In genomic region chr1:161427733-161428516, GRCh38 we compare ENCODE assay signal across 8 cellular contexts.
DNase-seq lines count a peak whose midpoint lies in the region; ATAC-seq and TF ChIP-seq lines count a peak whose summit lies in the region.

No MANE protein-coding gene starts in this region.

- H3K79me2 ChIP-seq in trophoblast cell (ENCODE audit: control insufficient read depth, insufficient read depth, low read length, poor library complexity): no peaks in the 10 kb centered on the region

- no CpG with 5 or more reads among the region's 18 CpGs for WGBS in trophoblast cell (ENCODE audit: extremely low coverage, insufficient coverage, insufficient read length)

- peak overlapping the region; percentile 49 for H3K27ac Mint-ChIP-seq in chondrocyte (ENCODE audit: unreplicated experiment)

- no peak overlapping the region for H2BK5ac ChIP-seq in trophoblast cell (ENCODE audit: low read depth, low read length, poor library complexity)

- no peaks in the 10 kb centered on the region for H3K79me1 ChIP-seq in trophoblast cell (ENCODE audit: low read length)

- H3K27me3 ChIP-seq in trophoblast cell (ENCODE audit: insufficient read depth, low read length): no peaks in the 10 kb centered on the region

- H2BK12ac ChIP-seq in trophoblast cell (ENCODE audit: low read length): no peak overlapping the region

- peak overlapping the region; percentile 63 for H3K4me3 Mint-ChIP-seq in chondrocyte (ENCODE audit: unreplicated experiment)

- H3K4me3 ChIP-seq in trophoblast cell (ENCODE audit: low read depth, low read length): no peak overlapping the region

- H3K9me3 Mint-ChIP-seq in chondrocyte (ENCODE audit: low read depth): no peaks in the 10 kb centered on the region

- H2AFZ ChIP-seq in trophoblast cell (ENCODE audit: insufficient read depth, low read length, poor library complexity): no peak overlapping the region

- H3K4me1 ChIP-seq in ES-I3 (ENCODE audit: insufficient read depth, low read length): no peaks in the 10 kb centered on the region
- H3K4me1 ChIP-seq in trophoblast cell (ENCODE audit: control insufficient read depth in 1 of 2, insufficient read depth in 2 of 2, low read length in 2 of 2): peaks cover 0 to 1% of the 10 kb centered on the region in 2 experiments

- peaks cover 14% of the 10 kb centered on the region for H3K4me1 Mint-ChIP-seq in chondrocyte (ENCODE audit: low read depth)

- H3K23ac ChIP-seq in trophoblast cell (ENCODE audit: low read length): no peak overlapping the region

- H3K36me3 Mint-ChIP-seq in chondrocyte (ENCODE audit: low read depth): no peaks in the 10 kb centered on the region

- peak overlapping the region; percentile 67 for H3K9ac ChIP-seq in ES-I3 (ENCODE audit: low read depth, low read length)
- H3K9ac ChIP-seq in trophoblast cell (ENCODE audit: low read length): no peak overlapping the region

- ATAC-seq in HG02642 (IDR thresholded peaks at IDR 0.05; ENCODE audit: poor library complexity, unreplicated experiment): no peak
- ATAC-seq in HG02884 (IDR thresholded peaks at IDR 0.05; ENCODE audit: unreplicated experiment): no peak
- ATAC-seq in left ventricle myocardium superior: no peak

- TF ChIP-seq CTCF in chondrocyte (IDR thresholded peaks at IDR 0.05): no peak

- H2AK5ac ChIP-seq in trophoblast cell (ENCODE audit: low read length): no peak overlapping the region

- DNase-seq in M059J (ENCODE audit: low read depth): peak; percentile 64
- DNase-seq in chondrocyte (ENCODE audit: low spot score): no peak
- DNase-seq in trophoblast cell: peak; percentile 41 to 78
- DNase-seq in cerebellar nuclear complex (lab: John Stamatoyannopoulos, UW): no peak
- DNase-seq in left ventricle myocardium superior: no peak

- H3K14ac ChIP-seq in trophoblast cell (ENCODE audit: low read length): no peak overlapping the region

- no peak overlapping the region for H3K4ac ChIP-seq in trophoblast cell (ENCODE audit: low read depth, low read length)

- no peaks in the 10 kb centered on the region for H3K36me3 ChIP-seq in ES-I3 (ENCODE audit: insufficient read depth, low read length)
- no peaks in the 10 kb centered on the region for H3K36me3 ChIP-seq in trophoblast cell (ENCODE audit: control insufficient read depth in 1 of 2, insufficient read depth in 2 of 2, low read length in 2 of 2)

- H3K27me3 Mint-ChIP-seq in chondrocyte (ENCODE audit: low read depth): peaks cover 43% of the 10 kb centered on the region

- H3K18ac ChIP-seq in trophoblast cell (ENCODE audit: low read length): no peak overlapping the region

- intact Hi-C loops in left ventricle myocardium superior (cut with micrococcal nuclease): no loop called here

- H3K9me3 ChIP-seq in ES-I3 (ENCODE audit: control insufficient read depth, insufficient read depth, low read length) (no peaks in the 10 kb centered on the region), trophoblast cell (ENCODE audit: insufficient read depth, low read depth, low read length) (no peaks in the 10 kb centered on the region)

- H3K4me2 ChIP-seq in trophoblast cell (ENCODE audit: low read length): peak overlapping the region; percentile 61

- no peak overlapping the region for H3K27ac ChIP-seq in trophoblast cell (ENCODE audit: low read depth, low read length)

- H4K8ac ChIP-seq in trophoblast cell (ENCODE audit: low read depth, low read length): no peak overlapping the region

- no peak overlapping the region for H4K12ac ChIP-seq in trophoblast cell (ENCODE audit: low read depth, low read length)

- H4K91ac ChIP-seq in trophoblast cell (ENCODE audit: low read depth, low read length): no peak overlapping the region

- no peak overlapping the region for H2BK120ac ChIP-seq in trophoblast cell (ENCODE audit: insufficient read depth, low read length, poor library complexity)

Comparison
In these comparisons a context has a peak if more than half of its experiments do, and no peak if none do; other contexts are left out.
1. DNase-seq: peak in M059J (single experiment) and trophoblast cell (2 of 2); none in chondrocyte (single experiment), cerebellar nuclear complex (0 of 2) and left ventricle myocardium superior (single experiment).